33 cellular contexts compared by ENCODE assay signal in the genomic region with DNA sequence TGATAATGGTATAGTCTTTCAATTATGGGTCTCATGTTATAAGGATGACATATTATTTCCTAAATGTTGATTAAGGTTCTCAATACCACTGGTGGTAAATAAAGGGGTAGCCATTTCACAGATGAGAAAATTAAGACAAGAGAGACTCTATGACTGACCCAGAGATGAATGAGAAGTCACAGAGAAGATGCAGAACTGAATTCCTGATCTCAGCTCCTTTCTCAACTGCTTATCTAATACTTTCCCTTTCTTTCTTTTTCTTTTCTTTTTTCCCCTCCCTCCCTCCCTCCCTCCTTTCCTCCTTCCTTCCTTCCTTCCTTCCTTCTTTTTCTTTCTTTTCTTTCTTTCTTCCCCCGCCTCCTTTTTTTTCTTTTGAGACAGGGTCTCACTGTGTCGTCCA.
"Had no signal": no experiment of that assay in that cellular context is flagged by ENCODE, and none has a peak within 500 bp of the region (broad histone marks: within the 10 kb centered on the region; RNA-seq: fewer than 3 reads in every experiment).

No MANE protein-coding gene starts in this region.

- H3K36me3 ChIP-seq: adrenal gland, ascending aorta, brain microvascular endothelial cell, breast epithelium, cardiac muscle cell had no signal

- FAIRE-seq: astrocyte, bronchial epithelial cell had no signal

- H3K27me3 ChIP-seq: adrenal gland, ascending aorta, body of pancreas, brain microvascular endothelial cell, breast epithelium, cardiac muscle cell had no signal

- H3K9me3 ChIP-seq: ascending aorta, body of pancreas, breast epithelium had no signal

- ATAC-seq: activated naive CD4-positive, alpha-beta T cell treated with anti-CD3 and anti-CD28 coated beads, Interleukin-2, amount 50 U/mL, for 72 hours; activated naive CD8-positive, alpha-beta T cell treated with anti-CD3 and anti-CD28 coated beads, Interleukin-2, amount 50 U/mL, for 24 hours; activated T-cell treated with anti-CD3 and anti-CD28 coated beads, Interleukin-2, amount 50 U/mL, for 4 hours; activated T-cell treated with anti-CD3 and anti-CD28 coated beads, Interleukin-2, amount 50 U/mL, for 72 hours; activated T-helper 17 cell treated with anti-CD3 and anti-CD28 coated beads, Interleukin-2, amount 50 U/mL, for 72 hours; body of pancreas had no signal

- H3K4me1 ChIP-seq: ascending aorta, body of pancreas, breast epithelium had no signal

- H3K27ac ChIP-seq: adrenal gland, ascending aorta, body of pancreas, brain microvascular endothelial cell, breast epithelium, cardiac muscle cell had no signal

- H3K4me3 ChIP-seq: adrenal gland, ascending aorta, body of pancreas, breast epithelium, cardiac muscle cell had no signal

- DNase-seq: activated effector memory CD4-positive, alpha-beta T cell treated with anti-CD3 and anti-CD28 coated beads, Interleukin-2, amount 50 U/mL, for 16 hours; activated effector memory CD4-positive, alpha-beta T cell treated with Interleukin-2 at 50 U/mL for 16 hours; activated gamma-delta T cell; activated gamma-delta T cell treated with Interleukin-2 at 50 U/mL for 16 hours; activated naive CD4-positive, alpha-beta T cell; activated naive CD4-positive, alpha-beta T cell treated with anti-CD3 and anti-CD28 coated beads for 36 hours; activated naive CD4-positive, alpha-beta T cell treated with anti-CD3 and anti-CD28 coated beads, Interleukin-2, amount 10 ng/mL, durations not matched to agents 7 days and 5 days; activated naive CD4-positive, alpha-beta T cell treated with anti-CD3 and anti-CD28 coated beads, Interleukin-2, amount 50 U/mL, for 16 hours; activated naive CD4-positive, alpha-beta T cell treated with Interleukin-2 at 50 U/mL for 16 hours; activated naive CD8-positive, alpha-beta T cell treated with anti-CD3 and anti-CD28 coated beads for 36 hours; activated naive CD8-positive, alpha-beta T cell treated with anti-CD3 and anti-CD28 coated beads, Interleukin-2, amount 10 ng/mL, durations not matched to agents 7 days and 5 days; activated naive CD8-positive, alpha-beta T cell treated with anti-CD3 and anti-CD28 coated beads, Interleukin-2, amount 50 U/mL, for 24 hours; activated T-cell treated with anti-CD3 and anti-CD28 coated beads, Interleukin-2, amount 50 U/mL, for 24 hours; activated T-cell treated with anti-CD3 and anti-CD28 coated beads, Interleukin-2, amount 50 U/mL, for 4 hours; activated T-cell treated with anti-CD3 and anti-CD28 coated beads, Interleukin-2, amount 50 U/mL, for 48 hours; activated T-cell treated with anti-CD3 and anti-CD28 coated beads, Interleukin-2, amount 50 U/mL, for 72 hours; adrenal gland; amniotic stem cell; amygdala; anterior cingulate cortex; aorta; body of pancreas; brain microvascular endothelial cell; caudate nucleus; central memory CD4-positive, alpha-beta T cell; cerebellar nuclear complex had no signal
